Comparison of ENCODE assay signal across 8 cellular contexts in the genomic region with DNA sequence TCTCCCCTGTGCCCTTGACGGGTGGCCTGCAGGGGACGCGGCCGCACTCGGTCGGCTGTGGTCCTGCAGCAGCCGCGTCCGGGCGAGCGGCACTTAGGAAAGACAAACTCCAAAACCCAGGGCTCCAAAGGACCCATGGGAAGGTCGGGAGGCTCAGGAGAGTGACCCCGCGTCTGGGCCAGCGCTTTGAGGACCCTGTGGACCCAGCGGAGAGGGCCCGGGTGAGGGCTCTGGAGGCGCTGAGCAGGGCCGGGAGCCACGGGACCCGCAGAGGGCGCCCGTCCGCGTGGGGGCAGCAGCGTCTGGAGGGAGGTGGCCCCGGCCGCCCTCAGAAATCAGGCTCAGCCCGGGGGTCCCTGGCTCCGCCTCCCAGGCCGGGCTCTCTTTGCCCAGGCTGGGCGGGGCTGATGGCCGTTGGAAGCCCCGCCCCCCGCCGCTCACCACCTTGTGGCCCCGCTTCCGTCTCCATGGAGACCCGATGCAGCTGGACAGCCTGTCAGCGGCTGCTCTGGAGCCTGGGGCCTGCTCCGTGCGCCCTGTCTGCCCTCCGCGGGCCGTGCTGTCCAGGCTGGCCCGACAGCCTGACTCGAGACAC. TPM values are rescaled to one million over a fixed set of nuclear protein-coding genes. Genes with fewer than 3 reads are reported as not detected.
DNase-seq lines count a peak whose midpoint lies in the region; ATAC-seq and TF ChIP-seq lines count a peak whose summit lies in the region.

No MANE protein-coding gene starts in this region.

- H3K27me3 Mint-ChIP-seq in Calu3 (ENCODE audit: unreplicated experiment), result peaks cover 54% of the 10 kb centered on the region

- H3K9me3 ChIP-seq in body of pancreas, result no peaks in the 10 kb centered on the region
- no peaks in the 10 kb centered on the region for H3K9me3 ChIP-seq in vagina

- H3K4me3 ChIP-seq in body of pancreas, result no peak overlapping the region
- H3K4me3 ChIP-seq in vagina, result peak overlapping the region; percentile 18 to 41

- no peaks in the 10 kb centered on the region for H3K36me3 Mint-ChIP-seq in Calu3 (ENCODE audit: insufficient read depth, unreplicated experiment)

- peaks cover 13% of the 10 kb centered on the region for H3K4me1 Mint-ChIP-seq in Calu3 (ENCODE audit: low read depth, unreplicated experiment)

- no TSS peak for BruUV-seq in Calu3 (replicated peaks; lab: Mats Ljungman, UMichigan)

- H3K36me3 ChIP-seq in body of pancreas (replicated peaks in 1 of 2; ENCODE audit: insufficient read depth in 1 of 2, low read depth in 2 of 2) (no peaks in the 10 kb centered on the region), vagina (no peaks in the 10 kb centered on the region)

- DNase-seq in Calu3 (peak; percentile 19), body of pancreas (peak; percentile 40 to 73 (median 72)), left colon (peak; percentile 49 to 68), vagina (ENCODE audit: extremely low spot score in 2 of 2) (no peak), NCI-H510A treated with DMSO at 0.1 percent for 48 hours (lab: John Stamatoyannopoulos, UW) (no peak), NK-92 (lab: John Stamatoyannopoulos, UW; ENCODE audit: unreplicated experiment) (no peak), inferior parietal cortex (ENCODE audit: extremely low spot score) (no peak)

- no peak overlapping the region for H3K27ac Mint-ChIP-seq in Calu3 (ENCODE audit: unreplicated experiment)

- no peaks in the 10 kb centered on the region for H3K27me3 ChIP-seq in body of pancreas
- H3K27me3 ChIP-seq in vagina, result no peaks in the 10 kb centered on the region

- intact Hi-C loops in Calu3 (cut with micrococcal nuclease; ENCODE audit: unreplicated experiment), result no loop called here
- intact Hi-C loops in body of pancreas (cut with DNase I), result no loop called here
- intact Hi-C loops in left colon (cut with DNase I, micrococcal nuclease), result no loop called here
- intact Hi-C loops in vagina (cut with DNase I), result no loop called here

- WGBS in body of pancreas, 2 donors, result 16% methylated on average over 47 of the region's 47 CpGs; no CpG with 5 or more reads in 1 of the 2 donors

- ATAC-seq in HG02885 (IDR thresholded peaks at IDR 0.05; ENCODE audit: poor library complexity, unreplicated experiment) (peak; percentile 53), body of pancreas (peak; percentile 72), left colon (peak; percentile 89)

- TF ChIP-seq CTCF in Calu3 (IDR thresholded peaks at IDR 0.05; ENCODE audit: unreplicated experiment), result no peak
- TF ChIP-seq CTCF in body of pancreas (IDR thresholded peaks at IDR 0.05), result peak in 3 of 7 experiments; percentile 13 to 29 (median 20)
- TF ChIP-seq CTCF in vagina (IDR thresholded peaks at IDR 0.05), result no peak

- no peak overlapping the region for H3K4me3 Mint-ChIP-seq in Calu3 (ENCODE audit: low read depth, unreplicated experiment)

- no peak overlapping the region for H3K27ac ChIP-seq in body of pancreas
- no peak overlapping the region for H3K27ac ChIP-seq in vagina

- H3K4me1 ChIP-seq in body of pancreas, result peaks cover 21% of the 10 kb centered on the region
- H3K4me1 ChIP-seq in vagina, result peaks cover 9% of the 10 kb centered on the region

- CTCF ChIA-PET in Calu3 (lab: Charles Lee), result no interaction called here

- no peaks in the 10 kb centered on the region for H3K9me3 Mint-ChIP-seq in Calu3 (ENCODE audit: low read depth, unreplicated experiment)

- no peak for TF ChIP-seq POLR2A in body of pancreas (IDR thresholded peaks at IDR 0.05)
- no peak for TF ChIP-seq POLR2A in vagina (IDR thresholded peaks at IDR 0.05)

RNA-seq across cellular contexts. Expression of a gene that starts 34.6 kb away (rescaled TPM):
- total RNA-seq in Calu3 (2022), result 1,117 and 1,222 TPM in 2 replicates
- 1,000 to 10,000 TPM in 1 of 2 donors, 100 to 1,000 TPM in 1; 396 to 1,369 TPM for total RNA-seq in body of pancreas
- 1,000 to 10,000 TPM; 1,145 to 1,173 TPM for total RNA-seq in left colon
- 2,085 TPM for total RNA-seq in vagina

Comparison
In these comparisons a context has a peak if more than half of its experiments do, and no peak if none do; other contexts are left out.
1. DNase-seq: peak in Calu3 (single experiment), body of pancreas (4 of 4) and left colon (2 of 2); none in vagina (0 of 2), NCI-H510A treated with DMSO at 0.1 percent for 48 hours (single experiment), NK-92 (single experiment) and inferior parietal cortex (single experiment).
2. H3K4me3 ChIP-seq: peak in vagina (2 of 2); none in body of pancreas (0 of 2).
3. Peak in every context shown above with its lines, with median percentiles within 50 percentile points of each other: ATAC-seq.